In genomic region chr9:2623046-2623865, GRCh38 we compare ENCODE assay signal across 8 cellular contexts. TPM values are rescaled to one million over a fixed set of nuclear protein-coding genes. Genes with fewer than 3 reads are reported as not detected.
A peak's percentile ranks its signal among the peaks of the same experiment; 100 is the strongest.
DNase-seq lines count a peak whose midpoint lies in the region; ATAC-seq and TF ChIP-seq lines count a peak whose summit lies in the region.

No MANE protein-coding gene starts in this region.

- BruUV-seq in Panc1 (replicated peaks; lab: Mats Ljungman, UMichigan), result no TSS peak

- CTCF ChIA-PET in Panc1 (lab: Charles Lee) (no interaction called here), RWPE1 (lab: Yijun Ruan, JAX) (interaction anchor here (0.5 kb wide), 1 partner anchor 307 kb away, joined by 3 read pairs; no protein-coding TSS in a partner anchor)

- no peak for TF ChIP-seq POLR2A in spleen (IDR thresholded peaks at IDR 0.05)

- H3K9me3 ChIP-seq in Panc1 (ENCODE audit: control insufficient read depth, insufficient read depth, low read depth, low read length) (no peaks in the 10 kb centered on the region), spleen (no peaks in the 10 kb centered on the region)

- peak overlapping the region; percentile 85 for H3K4me3 Mint-ChIP-seq in HFFc6

- H3K4me1 Mint-ChIP-seq in HFFc6 (ENCODE audit: low read depth), result peaks cover 22% of the 10 kb centered on the region

- H3K9me3 Mint-ChIP-seq in HFFc6, result no peaks in the 10 kb centered on the region

- no peaks in the 10 kb centered on the region for H3K36me3 Mint-ChIP-seq in HFFc6 (ENCODE audit: low read depth)

- H3K4me3 ChIP-seq in Panc1 (ENCODE audit: low read depth in 2 of 2, low read length in 2 of 2) (peak overlapping the region; percentile 43 to 48), spleen (peak overlapping the region; percentile 47 to 84 (median 56))

- H3K27ac ChIP-seq in Panc1 (ENCODE audit: low read length) (no peak overlapping the region), spleen (peak overlapping the region; percentile 32 to 82 (median 76)), RWPE1 (no peak overlapping the region)

- POLR2A ChIA-PET in Panc1 (lab: Charles Lee), result no interaction called here
- POLR2A ChIA-PET in RWPE1 (lab: Yijun Ruan, JAX; ENCODE audit: low non-redundant PET), result no interaction called here

- H3K4me1 ChIP-seq in Panc1 (ENCODE audit: control insufficient read depth, insufficient read depth, low read length) (no peaks in the 10 kb centered on the region), spleen (peaks cover 3 to 36% (median 31%) of the 10 kb centered on the region in 6 donors)

- intact Hi-C loops in Panc1 (cut with micrococcal nuclease; ENCODE audit: unreplicated experiment), result no loop called here
- intact Hi-C loops in left colon (cut with DNase I, micrococcal nuclease), result no loop called here
- intact Hi-C loops in spleen (cut with DNase I; ENCODE audit: low total_unique reads), result no loop called here

- peak; percentile 92 for DNase-seq in Caki2 (ENCODE audit: low read depth)
- peak; percentile 47 for DNase-seq in HFFc6
- DNase-seq in Panc1 (ENCODE audit: low read depth, low spot score), result no peak
- DNase-seq in dermis blood vessel endothelial cell, result peak; percentile 74
- DNase-seq in left colon, result peak; percentile 26 to 28
- DNase-seq in spleen, result peak; percentile 76
- DNase-seq in NK-92 treated with Interleukin-12 subunit alpha and Interleukin-12 subunit beta, amount 100 ng/mL, for 24 hours (lab: John Stamatoyannopoulos, UW), result no peak
- DNase-seq in RWPE1 (ENCODE audit: low spot score), result no peak

- in situ Hi-C loops in Caki2 (cut with HindIII; ENCODE audit: low pct_unique_long_range_greater_than_20kb, low sequenced_read_pairs) (no loop called here), Panc1 (cut with HindIII; ENCODE audit: low pct_unique_long_range_greater_than_20kb, low sequenced_read_pairs) (no loop called here)

- ATAC-seq in Panc1, result peak; percentile 47; the same call in 1 of the 2 replicates
- ATAC-seq in left colon, result peak; percentile 24

- TF ChIP-seq CTCF in HFFc6 (IDR thresholded peaks at IDR 0.05) (no peak), Panc1 (IDR thresholded peaks at IDR 0.05) (no peak), spleen (IDR thresholded peaks at IDR 0.05 in 8 of 11, conservative IDR thresholded peaks at IDR 0.05 in 3 of 11) (no peak), RWPE1 (conservative IDR thresholded peaks at IDR 0.05; ENCODE audit: low read depth) (no peak)

- no peaks in the 10 kb centered on the region; the same call in none of the 2 replicates for H3K27me3 Mint-ChIP-seq in HFFc6 (ENCODE audit: insufficient read depth)

- 8 to 16% (median 9%) methylated on average over 28 to 46 of the region's 46 CpGs for WGBS in spleen, 5 donors

- peak overlapping the region; percentile 60 for H3K27ac Mint-ChIP-seq in HFFc6

- H3K27me3 ChIP-seq in Panc1 (ENCODE audit: control insufficient read depth, insufficient read depth, low read length) (no peaks in the 10 kb centered on the region), spleen (replicated peaks in 1 of 7) (peaks cover 0 to 66% (median 30%) of the 10 kb centered on the region in 7 donors)

- H3K36me3 ChIP-seq in Panc1 (ENCODE audit: control insufficient read depth, insufficient read depth, low read length) (no peaks in the 10 kb centered on the region), spleen (no peaks in the 10 kb centered on the region)

RNA-seq across cellular contexts. Expression of gene VLDLR, which starts 1.7 kb away (rescaled TPM):
- total RNA-seq in Caki2 (2014; rRNA removed; shearing (Covaris generic); ENCODE audit: low replicate concordance), result 19.2 and 26.6 TPM in 2 replicates
- total RNA-seq in HFFc6 (2021; fragmentation: NEBNext Ultra II Directional; extraction: Animal tissue kit (Norgen Biotek cat#: 25700)), result 1 to 10 TPM; 6.9 to 8.8 (median 8.1) TPM
- 2.1 TPM for total RNA-seq in Panc1 (2021; ENCODE audit: unreplicated experiment)
- 2.8 TPM for polyA plus RNA-seq in Panc1 (2012; ENCODE audit: insufficient read length)
- 11.1 and 21.1 TPM in 2 replicates for total RNA-seq in dermis blood vessel endothelial cell
- 10 to 100 TPM in 1 of 2 donors, 1 to 10 TPM in 1; 9.6 to 22.6 TPM for total RNA-seq in left colon
- 10 to 100 TPM in 5 of 7 donors, 1 to 10 TPM in 2; 5.4 to 32.6 (median 10.5) TPM for total RNA-seq in spleen
- 1 to 10 TPM; 1.3 to 2.5 (median 1.6) TPM for polyA plus RNA-seq in spleen

Comparison
In these comparisons a context has a peak if more than half of its experiments do, and no peak if none do; other contexts are left out.
1. DNase-seq: peak in Caki2 (single experiment), HFFc6 (single experiment), dermis blood vessel endothelial cell (single experiment), left colon (2 of 2) and spleen (single experiment); none in Panc1 (single experiment), NK-92 treated with Interleukin-12 subunit alpha and Interleukin-12 subunit beta, amount 100 ng/mL, for 24 hours (single experiment) and RWPE1 (single experiment).
2. H3K27ac ChIP-seq: peak in spleen (8 of 8); none in Panc1 (single experiment) and RWPE1 (single experiment).